12 cellular contexts compared by ENCODE assay signal in the genomic region with DNA sequence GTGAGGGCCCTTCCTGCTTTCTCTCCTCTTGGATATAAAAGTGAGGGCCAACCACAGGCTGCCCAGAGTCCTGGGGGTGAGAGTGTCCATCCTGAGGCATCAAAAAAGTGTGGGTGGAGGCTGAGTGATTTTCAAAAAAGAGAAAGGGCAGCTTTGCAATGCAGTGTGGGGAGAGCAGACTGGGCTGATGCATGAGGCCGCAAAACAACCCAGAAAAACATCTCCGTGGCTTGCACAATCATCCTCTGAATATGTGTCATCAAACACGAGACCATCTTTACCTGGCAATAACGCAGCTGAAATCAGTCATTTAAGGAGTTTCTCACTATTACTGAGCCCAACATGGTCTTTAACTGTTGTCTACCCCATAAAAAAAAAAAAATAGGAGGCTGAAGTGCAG.
DNase-seq lines count a peak whose midpoint lies in the region; ATAC-seq, FAIRE-seq and TF ChIP-seq lines count a peak whose summit lies in the region.
"Had no signal": no experiment of that assay in that cellular context is flagged by ENCODE, and none has a peak within 500 bp of the region (broad histone marks: within the 10 kb centered on the region; RNA-seq: fewer than 3 reads in every experiment).

No MANE protein-coding gene starts in this region.

- no peak for TF ChIP-seq CTCF in natural killer cell (IDR thresholded peaks at IDR 0.05)
- no peak for TF ChIP-seq CTCF in GM12878 (IDR thresholded peaks at IDR 0.05 in 2 of 3, conservative IDR thresholded peaks at IDR 0.05 in 1 of 3; ENCODE audit: control insufficient read depth in 2 of 3, extremely low read depth in 1 of 3, insufficient read depth in 1 of 3, low read depth in 3 of 3, low read length in 3 of 3)
- no peak for TF ChIP-seq CTCF in suprapubic skin (IDR thresholded peaks at IDR 0.05)
- no peak for TF ChIP-seq CTCF in OCI-LY7 (conservative IDR thresholded peaks at IDR 0.05; ENCODE audit: low read length)
- no peak for TF ChIP-seq CTCF in esophagus muscularis mucosa (IDR thresholded peaks at IDR 0.05)

- no peak for TF ChIP-seq POLR2A in GM12878 (IDR thresholded peaks at IDR 0.05; ENCODE audit: low read depth, low read length)
- no peak for TF ChIP-seq POLR2A in suprapubic skin (IDR thresholded peaks at IDR 0.05)
- no peak for TF ChIP-seq POLR2A in esophagus muscularis mucosa (IDR thresholded peaks at IDR 0.05; ENCODE audit: low read depth)

- H3K4me1 ChIP-seq in GM12878 (ENCODE audit: control insufficient read depth, insufficient read depth, low read length) (no peaks in the 10 kb centered on the region; the same call in 1 of the 2 replicates), suprapubic skin (no peaks in the 10 kb centered on the region), OCI-LY7 (ENCODE audit: insufficient read depth, low read length, poor library complexity, severe bottlenecking) (no peaks in the 10 kb centered on the region), esophagus muscularis mucosa (no peaks in the 10 kb centered on the region)
- H3K4me1 ChIP-seq: foreskin keratinocyte, tibial artery had no signal

- ATAC-seq in natural killer cell treated with Interleukin-12 subunit alpha and Interleukin-12 subunit beta and Interleukin-15 and Interleukin-18, amount 100 ng/mL, for 72 hours: peak; percentile 38 to 83
- ATAC-seq in natural killer cell (no peak), HG03045 (IDR thresholded peaks at IDR 0.05; ENCODE audit: unreplicated experiment) (peak; percentile 85), GM12878 (peak; percentile 84)
- ATAC-seq: foreskin keratinocyte had no signal

- peaks cover 7 to 9% of the 10 kb centered on the region in 2 donors for H3K27me3 Mint-ChIP-seq in natural killer cell treated with Interleukin-12 subunit alpha and Interleukin-12 subunit beta and Interleukin-15 and Interleukin-18, amount 100 ng/mL, for 72 hours
- H3K27me3 Mint-ChIP-seq in natural killer cell (ENCODE audit: low read depth in 2 of 2): peaks cover 5 to 6% of the 10 kb centered on the region in 2 donors
- H3K27me3 Mint-ChIP-seq: CD4-positive, alpha-beta memory T cell had no signal

- intact Hi-C loops in natural killer cell (cut with micrococcal nuclease): no loop called here
- intact Hi-C loops in GM12878 (cut with micrococcal nuclease; ENCODE audit: unreplicated experiment): no loop called here
- intact Hi-C loops in OCI-LY7 (cut with micrococcal nuclease; ENCODE audit: unreplicated experiment): no loop called here
- intact Hi-C loops in esophagus muscularis mucosa (cut with DNase I): no loop called here

- RAD21 ChIA-PET in GM12878 (lab: Charles Lee; ENCODE audit: unreplicated experiment): interaction anchor here (0.5 to 1.0 kb wide), 2 partner anchors 43 to 187 kb away, joined by 3 to 4 read pairs; no protein-coding TSS in a partner anchor

- no peaks in the 10 kb centered on the region for H3K9me3 Mint-ChIP-seq in natural killer cell treated with Interleukin-12 subunit alpha and Interleukin-12 subunit beta and Interleukin-15 and Interleukin-18, amount 100 ng/mL, for 72 hours
- no peaks in the 10 kb centered on the region for H3K9me3 Mint-ChIP-seq in natural killer cell
- H3K9me3 Mint-ChIP-seq: CD4-positive, alpha-beta memory T cell had no signal

- H3K27me3 ChIP-seq in GM12878 (replicated peaks in 1 of 2; ENCODE audit: control insufficient read depth in 2 of 2, insufficient read depth in 2 of 2, low read length in 1 of 2) (no peaks in the 10 kb centered on the region), suprapubic skin (no peaks in the 10 kb centered on the region), esophagus muscularis mucosa (no peaks in the 10 kb centered on the region)
- H3K27me3 ChIP-seq: foreskin keratinocyte, tibial artery had no signal

- TF ChIP-seq RAD21 in GM12878 (IDR thresholded peaks at IDR 0.05; ENCODE audit: insufficient read depth, low read depth, low read length): no peak

- BruUV-seq in GM12878 (replicated peaks; lab: Mats Ljungman, UMichigan) (no TSS peak), OCI-LY7 (replicated peaks; lab: Mats Ljungman, UMichigan) (no TSS peak)

- CTCF ChIA-PET in GM12878 (lab: Yijun Ruan, JAX): interaction anchor here (0.8 to 1.2 kb wide), 2 partner anchors 25 to 206 kb away, joined by 3 read pairs; no protein-coding TSS in a partner anchor
- CTCF ChIA-PET in OCI-LY7 (lab: Charles Lee; ENCODE audit: unreplicated experiment): no interaction called here

- H3K27ac ChIP-seq in GM12878 (ENCODE audit: control insufficient read depth, insufficient read depth): no peak overlapping the region
- H3K27ac ChIP-seq in suprapubic skin: peak overlapping the region; percentile 47
- no peak overlapping the region for H3K27ac ChIP-seq in OCI-LY7 (ENCODE audit: low read depth, low read length, poor library complexity, severe bottlenecking)
- H3K27ac ChIP-seq in esophagus muscularis mucosa (replicated peaks in 1 of 4): peak overlapping the region in 2 of 4 donors; percentile 26 to 34
- H3K27ac ChIP-seq: foreskin keratinocyte, tibial artery had no signal

- H3K4me3 Mint-ChIP-seq in natural killer cell treated with Interleukin-12 subunit alpha and Interleukin-12 subunit beta and Interleukin-15 and Interleukin-18, amount 100 ng/mL, for 72 hours: no peak overlapping the region
- no peak overlapping the region for H3K4me3 Mint-ChIP-seq in natural killer cell
- H3K4me3 Mint-ChIP-seq: CD4-positive, alpha-beta memory T cell had no signal

- H3K79me2 ChIP-seq in GM12878 (ENCODE audit: control insufficient read depth, insufficient read depth, low read length) (no peaks in the 10 kb centered on the region), OCI-LY7 (ENCODE audit: insufficient read depth, low read depth, low read length) (no peaks in the 10 kb centered on the region)

- H3K4me3 ChIP-seq in GM12878 (no peak overlapping the region), suprapubic skin (no peak overlapping the region), OCI-LY7 (ENCODE audit: low read depth, low read length, poor library complexity, severe bottlenecking) (no peak overlapping the region), esophagus muscularis mucosa (no peak overlapping the region)
- H3K4me3 ChIP-seq: tibial artery had no signal

- no peaks in the 10 kb centered on the region for H4K20me1 ChIP-seq in GM12878 (ENCODE audit: control insufficient read depth, insufficient read depth)
- no peaks in the 10 kb centered on the region for H4K20me1 ChIP-seq in OCI-LY7 (ENCODE audit: insufficient read depth, low read length)

- H3K4me2 ChIP-seq in GM12878 (ENCODE audit: control insufficient read depth, insufficient read depth): no peak overlapping the region
- no peak overlapping the region for H3K4me2 ChIP-seq in OCI-LY7 (ENCODE audit: low read length)

- no peak overlapping the region for H3K9ac ChIP-seq in GM12878 (ENCODE audit: control insufficient read depth, insufficient read depth, low read length)

- TF ChIP-seq EP300 in GM12878 (IDR thresholded peaks at IDR 0.05; ENCODE audit: borderline replicate concordance in 1 of 2, control insufficient read depth in 1 of 2, low read depth in 2 of 2, low read length in 2 of 2): peak in 1 of 2 experiments; percentile 10; a peak in 1 of 4 replicates
- TF ChIP-seq EP300 in suprapubic skin (IDR thresholded peaks at IDR 0.05): no peak
- TF ChIP-seq EP300 in esophagus muscularis mucosa (IDR thresholded peaks at IDR 0.05): no peak

- no peaks in the 10 kb centered on the region for H3K4me1 Mint-ChIP-seq in natural killer cell treated with Interleukin-12 subunit alpha and Interleukin-12 subunit beta and Interleukin-15 and Interleukin-18, amount 100 ng/mL, for 72 hours (ENCODE audit: low read depth in 2 of 2)
- no peaks in the 10 kb centered on the region for H3K4me1 Mint-ChIP-seq in natural killer cell

- POLR2A ChIA-PET in GM12878 (lab: Charles Lee): interaction anchor here (0.7 kb wide), 1 partner anchor 181 kb away, joined by 3 read pairs; no protein-coding TSS in a partner anchor
- POLR2A ChIA-PET in OCI-LY7 (lab: Charles Lee): interaction anchor here (0.7 kb wide), 1 partner anchor 49 kb away, joined by 6 read pairs; no protein-coding TSS in a partner anchor

- FAIRE-seq in GM12878 (lab: Jason Lieb, UNC): no peak

- H3K36me3 ChIP-seq in GM12878 (ENCODE audit: control insufficient read depth in 2 of 2, insufficient read depth in 2 of 2, low read length in 1 of 2) (no peaks in the 10 kb centered on the region), suprapubic skin (no peaks in the 10 kb centered on the region), OCI-LY7 (ENCODE audit: insufficient read depth, low read length) (no peaks in the 10 kb centered on the region), esophagus muscularis mucosa (no peaks in the 10 kb centered on the region)
- H3K36me3 ChIP-seq: tibial artery had no signal

- DNase-seq in natural killer cell treated with Interleukin-12 subunit alpha and Interleukin-12 subunit beta and Interleukin-15 and Interleukin-18, amount 100 ng/mL, for 72 hours (ENCODE audit: low spot score): no peak
- DNase-seq in natural killer cell (no peak), GM12878 (ENCODE audit: low read depth, low spot score) (peak; percentile 30), suprapubic skin (ENCODE audit: low spot score in 2 of 2) (peak in 1 of 2 donors; percentile 66), activated gamma-delta T cell (lab: John Stamatoyannopoulos, UW) (no peak), OCI-LY7 (ENCODE audit: low spot score) (no peak), esophagus muscularis mucosa (ENCODE audit: extremely low spot score) (no peak)
- DNase-seq: CD4-positive, alpha-beta memory T cell; NCI-H69 had no signal

- in situ Hi-C loops in GM12878 (cut with MboI): no loop called here

- H3K9me3 ChIP-seq in GM12878 (replicated peaks; ENCODE audit: control insufficient read depth, insufficient read depth, low read length) (no peaks in the 10 kb centered on the region), suprapubic skin (no peaks in the 10 kb centered on the region), OCI-LY7 (ENCODE audit: low read length) (no peaks in the 10 kb centered on the region), esophagus muscularis mucosa (no peaks in the 10 kb centered on the region)
- H3K9me3 ChIP-seq: tibial artery had no signal

- H2AFZ ChIP-seq in GM12878 (ENCODE audit: control insufficient read depth, low read depth, low read length) (no peak overlapping the region), OCI-LY7 (ENCODE audit: low read length) (no peak overlapping the region)

- SMC1A ChIA-PET in GM12878 (lab: Charles Lee; ENCODE audit: uncharacterized antibody, unreplicated experiment): interaction anchor here (0.7 kb wide), 1 partner anchor 31 kb away, joined by 3 read pairs; no protein-coding TSS in a partner anchor

- WGBS in GM12878 (ENCODE audit: insufficient coverage, insufficient replicate concordance, low lambda C conversion rate, missing lambda C conversion rate): 0% methylated on average over 4 of the region's 4 CpGs
- WGBS in suprapubic skin: 68% methylated on average over 4 of the region's 4 CpGs
- WGBS in esophagus muscularis mucosa: 90% methylated on average over 4 of the region's 4 CpGs

- H3K27ac Mint-ChIP-seq in natural killer cell treated with Interleukin-12 subunit alpha and Interleukin-12 subunit beta and Interleukin-15 and Interleukin-18, amount 100 ng/mL, for 72 hours: no peak overlapping the region
- no peak overlapping the region for H3K27ac Mint-ChIP-seq in natural killer cell

- H3K36me3 Mint-ChIP-seq in natural killer cell treated with Interleukin-12 subunit alpha and Interleukin-12 subunit beta and Interleukin-15 and Interleukin-18, amount 100 ng/mL, for 72 hours: no peaks in the 10 kb centered on the region
- no peaks in the 10 kb centered on the region for H3K36me3 Mint-ChIP-seq in natural killer cell
- H3K36me3 Mint-ChIP-seq: CD4-positive, alpha-beta memory T cell had no signal

- H3K9me2 ChIP-seq in OCI-LY7 (ENCODE audit: insufficient read depth, low read length): no peaks in the 10 kb centered on the region

Comparison
In these comparisons a context has a peak if more than half of its experiments do, and no peak if none do; other contexts are left out.
1. ATAC-seq: peak in natural killer cell treated with Interleukin-12 subunit alpha and Interleukin-12 subunit beta and Interleukin-15 and Interleukin-18, amount 100 ng/mL, for 72 hours (2 of 2), HG03045 (single experiment) and GM12878 (single experiment); none in natural killer cell (0 of 3).